ENCODE assay signal across 1 cellular context in genomic region chr1:45752441-45753052, GRCh38.
TF ChIP-seq lines count a peak whose summit lies in the region.

No MANE protein-coding gene starts in this region.

TF ChIP-seq in HepG2, 621 proteins besides CTCF, POLR2A, EP300 and RAD21 (continued from another document and continues in another):
- TF ChIP-seq RXRB (CRISPR knock-in tag; IDR thresholded peaks at IDR 0.05; ENCODE audit: borderline replicate concordance): 0 out of 2 replicates have a peak, but pooled peaks have one; percentile 13
- TF ChIP-seq MYNN (CRISPR knock-in tag; IDR thresholded peaks at IDR 0.05; ENCODE audit: low read depth): no peak
- peak; percentile 75 for TF ChIP-seq ZNF781 (CRISPR knock-in tag; IDR thresholded peaks at IDR 0.05; ENCODE audit: borderline replicate concordance, not compliant biosample characterization)
- TF ChIP-seq SALL1 (CRISPR knock-in tag; IDR thresholded peaks at IDR 0.05): peak; percentile 76
- TF ChIP-seq HNF1A (IDR thresholded peaks at IDR 0.05; ENCODE audit: low read depth): no peak
- TF ChIP-seq HNF1A (CRISPR knock-in tag; IDR thresholded peaks at IDR 0.05; ENCODE audit: borderline replicate concordance): no peak; the same call in 1 of the 2 replicates
- TF ChIP-seq HDAC1 (CRISPR knock-in tag; IDR thresholded peaks at IDR 0.05): no peak
- no peak for TF ChIP-seq FOXC1 (CRISPR knock-in tag; IDR thresholded peaks at IDR 0.05; ENCODE audit: borderline replicate concordance)
- no peak for TF ChIP-seq ZNF234 (CRISPR knock-in tag; conservative IDR thresholded peaks at IDR 0.05)
- TF ChIP-seq TP53 (CRISPR knock-in tag; conservative IDR thresholded peaks at IDR 0.05): no peak
- TF ChIP-seq SPEN (CRISPR knock-in tag; IDR thresholded peaks at IDR 0.05; ENCODE audit: low read depth): peak; percentile 19; the same call in 1 of the 2 replicates
- TF ChIP-seq E2F2 (CRISPR knock-in tag; IDR thresholded peaks at IDR 0.05; ENCODE audit: borderline replicate concordance): no peak
- peak; percentile 87 for TF ChIP-seq LCORL (IDR thresholded peaks at IDR 0.05)
- peak; percentile 97 for TF ChIP-seq LCORL (CRISPR knock-in tag; IDR thresholded peaks at IDR 0.05)
- TF ChIP-seq ASH2L (IDR thresholded peaks at IDR 0.05; ENCODE audit: insufficient read length, low read depth, low read length): peak; percentile 46
- no peak for TF ChIP-seq CBFB (CRISPR knock-in tag; IDR thresholded peaks at IDR 0.05)
- no peak for TF ChIP-seq MNT (IDR thresholded peaks at IDR 0.05)
- TF ChIP-seq SNRNP70 (IDR thresholded peaks at IDR 0.05; ENCODE audit: low read depth, low read length): no peak
- TF ChIP-seq TBX2 (CRISPR knock-in tag; IDR thresholded peaks at IDR 0.05; ENCODE audit: borderline replicate concordance): peak; percentile 74
- no peak for TF ChIP-seq ZZZ3 (CRISPR knock-in tag; IDR thresholded peaks at IDR 0.05; ENCODE audit: borderline replicate concordance)
- TF ChIP-seq NCOA1 (CRISPR knock-in tag; IDR thresholded peaks at IDR 0.05): no peak
- TF ChIP-seq MTA1 (CRISPR knock-in tag; IDR thresholded peaks at IDR 0.05; ENCODE audit: borderline replicate concordance): no peak
- TF ChIP-seq ZNF629 (CRISPR knock-in tag; conservative IDR thresholded peaks at IDR 0.05): no peak
- no peak for TF ChIP-seq CERS6 (CRISPR knock-in tag; IDR thresholded peaks at IDR 0.05)
- no peak for TF ChIP-seq ZNF383 (CRISPR knock-in tag; IDR thresholded peaks at IDR 0.05; ENCODE audit: borderline replicate concordance)
- no peak for TF ChIP-seq MED8 (CRISPR knock-in tag; IDR thresholded peaks at IDR 0.05; ENCODE audit: insufficient replicate concordance)
- no peak for TF ChIP-seq ZNF746 (CRISPR knock-in tag; IDR thresholded peaks at IDR 0.05)
- no peak for TF ChIP-seq MYC (CRISPR knock-in tag; IDR thresholded peaks at IDR 0.05; ENCODE audit: borderline replicate concordance)
- TF ChIP-seq POLR2AphosphoS2 (IDR thresholded peaks at IDR 0.05; ENCODE audit: low read depth, low read length): no peak
- TF ChIP-seq ZSCAN20 (CRISPR knock-in tag; IDR thresholded peaks at IDR 0.05; ENCODE audit: borderline replicate concordance): no peak
- TF ChIP-seq ZNF747 (CRISPR knock-in tag; IDR thresholded peaks at IDR 0.05; ENCODE audit: borderline replicate concordance): no peak
- TF ChIP-seq MXD3 (CRISPR knock-in tag; IDR thresholded peaks at IDR 0.05): no peak
- TF ChIP-seq RCOR2 (CRISPR knock-in tag; IDR thresholded peaks at IDR 0.05): peak; percentile 53
- TF ChIP-seq SKI (IDR thresholded peaks at IDR 0.05; ENCODE audit: partially characterized antibody): no peak
- peak; percentile 29; the same call in 1 of the 2 replicates for TF ChIP-seq ONECUT2 (CRISPR knock-in tag; IDR thresholded peaks at IDR 0.05)
- TF ChIP-seq FOXJ3 (CRISPR knock-in tag; IDR thresholded peaks at IDR 0.05; ENCODE audit: borderline replicate concordance): 0 out of 2 replicates have a peak, but pooled peaks have one; percentile 16
- no peak for TF ChIP-seq GRHL1 (CRISPR knock-in tag; conservative IDR thresholded peaks at IDR 0.05)
- TF ChIP-seq AGO1 (IDR thresholded peaks at IDR 0.05; ENCODE audit: low read depth, low read length, poor library complexity, severe bottlenecking): no peak
- TF ChIP-seq ZEB1 (IDR thresholded peaks at IDR 0.05; ENCODE audit: insufficient replicate concordance, low read depth): no peak
- TF ChIP-seq ELF1 (CRISPR knock-in tag; IDR thresholded peaks at IDR 0.05): peak; percentile 31; the same call in 1 of the 2 replicates
- TF ChIP-seq ZBTB21 (CRISPR knock-in tag; IDR thresholded peaks at IDR 0.05): no peak
- TF ChIP-seq BCL6 (CRISPR knock-in tag; IDR thresholded peaks at IDR 0.05): no peak
- TF ChIP-seq HOXA9 (CRISPR knock-in tag; IDR thresholded peaks at IDR 0.05; ENCODE audit: borderline replicate concordance): no peak
- no peak for TF ChIP-seq ZNF678 (CRISPR knock-in tag; IDR thresholded peaks at IDR 0.05)
- no peak for TF ChIP-seq ZFY (CRISPR knock-in tag; IDR thresholded peaks at IDR 0.05)
- TF ChIP-seq KLF11 (CRISPR knock-in tag; IDR thresholded peaks at IDR 0.05): no peak
- TF ChIP-seq KDM5B (CRISPR knock-in tag; IDR thresholded peaks at IDR 0.05; ENCODE audit: borderline replicate concordance): no peak
- no peak for TF ChIP-seq ZNF256 (CRISPR knock-in tag; conservative IDR thresholded peaks at IDR 0.05)
- TF ChIP-seq ZNF335 (CRISPR knock-in tag; IDR thresholded peaks at IDR 0.05): no peak
- no peak for TF ChIP-seq ZNF672 (CRISPR knock-in tag; IDR thresholded peaks at IDR 0.05)
- TF ChIP-seq NR2F2 (IDR thresholded peaks at IDR 0.05; ENCODE audit: borderline replicate concordance, low read depth): peak; percentile 12; the same call in 1 of the 2 replicates
- TF ChIP-seq ATAD3A (CRISPR knock-in tag; IDR thresholded peaks at IDR 0.05): no peak
- TF ChIP-seq PAWR (CRISPR knock-in tag; IDR thresholded peaks at IDR 0.05; ENCODE audit: borderline replicate concordance): no peak
- no peak for TF ChIP-seq ARHGAP35 (CRISPR knock-in tag; IDR thresholded peaks at IDR 0.05; ENCODE audit: borderline replicate concordance)
- no peak for TF ChIP-seq CBX5 (CRISPR knock-in tag; IDR thresholded peaks at IDR 0.05; ENCODE audit: borderline replicate concordance)
- no peak for TF ChIP-seq TAF1 (CRISPR knock-in tag; IDR thresholded peaks at IDR 0.05)
- TF ChIP-seq GFI1 (CRISPR knock-in tag; IDR thresholded peaks at IDR 0.05; ENCODE audit: borderline replicate concordance): peak; percentile 41; the same call in 1 of the 2 replicates
- no peak for TF ChIP-seq ZSCAN29 (CRISPR knock-in tag; conservative IDR thresholded peaks at IDR 0.05)
- TF ChIP-seq EZH2 (conservative IDR thresholded peaks at IDR 0.05; ENCODE audit: low read depth, low read length): no peak
- peak; percentile 24; the same call in 1 of the 2 replicates for TF ChIP-seq ZNF614 (CRISPR knock-in tag; IDR thresholded peaks at IDR 0.05; ENCODE audit: borderline replicate concordance)
- TF ChIP-seq PATZ1 (CRISPR knock-in tag; IDR thresholded peaks at IDR 0.05): no peak
- no peak for TF ChIP-seq JUN (CRISPR knock-in tag; IDR thresholded peaks at IDR 0.05)
- no peak for TF ChIP-seq DMTF1 (CRISPR knock-in tag; IDR thresholded peaks at IDR 0.05)
- TF ChIP-seq FOSL1 (CRISPR knock-in tag; IDR thresholded peaks at IDR 0.05; ENCODE audit: borderline replicate concordance): no peak
- no peak for TF ChIP-seq PPARG (CRISPR knock-in tag; conservative IDR thresholded peaks at IDR 0.05)
- no peak for TF ChIP-seq NRL (CRISPR knock-in tag; IDR thresholded peaks at IDR 0.05; ENCODE audit: borderline replicate concordance)
